12 cellular contexts compared by ENCODE assay signal in genomic region chr6:159842035-159842434, GRCh38. TPM values are rescaled to one million over a fixed set of nuclear protein-coding genes. Genes with fewer than 3 reads are reported as not detected.
DNase-seq lines count a peak whose midpoint lies in the region; FAIRE-seq and TF ChIP-seq lines count a peak whose summit lies in the region.
"Had no signal": no experiment of that assay in that cellular context is flagged by ENCODE, and none has a peak within 500 bp of the region (broad histone marks: within the 10 kb centered on the region; RNA-seq: fewer than 3 reads in every experiment).

No MANE protein-coding gene starts in this region.

- no peak for FAIRE-seq in RCC 7860 (lab: Jason Lieb, UNC)
- FAIRE-seq: keratinocyte had no signal

- H3K36me3 ChIP-seq in H7 (replicated peaks; ENCODE audit: control insufficient read depth, insufficient read depth, low read length) = no peaks in the 10 kb centered on the region

- H3K4me3 ChIP-seq in H7 (ENCODE audit: insufficient read depth, low read depth, low read length) (no peak overlapping the region), epithelial cell of proximal tubule (ENCODE audit: low read depth, low read length) (no peak overlapping the region)

- DNase-seq in H7 = peak; percentile 61
- DNase-seq in RCC 7860 (ENCODE audit: low spot score) = peak; percentile 17
- DNase-seq in epithelial cell of proximal tubule (ENCODE audit: low read depth) = no peak
- peak; percentile 15 for DNase-seq in renal cortical epithelial cell (ENCODE audit: low read depth)
- DNase-seq in C1 segment of cervical spinal cord (lab: John Stamatoyannopoulos, UW) = no peak
- DNase-seq in SHP77 treated with DMSO at 0.1 percent for 48 hours (lab: John Stamatoyannopoulos, UW) = no peak
- no peak for DNase-seq in NCI-H187 treated with DMSO at 0.1 percent for 48 hours (lab: John Stamatoyannopoulos, UW)
- DNase-seq: activated T-cell treated with anti-CD3 and anti-CD28 coated beads, Interleukin-2, amount 50 U/mL, for 72 hours; T1000 had no signal

- no peaks in the 10 kb centered on the region for H3K27me3 ChIP-seq in H7 (ENCODE audit: control insufficient read depth, insufficient read depth, low read length)

- TF ChIP-seq CTCF in epithelial cell of proximal tubule (conservative IDR thresholded peaks at IDR 0.05; ENCODE audit: low read depth, low read length) = peak; percentile 65

RNA-seq across cellular contexts. Expression of gene PNLDC1, which starts 42.0 kb away (rescaled TPM):
- total RNA-seq in H7 (2014; rRNA removed; shearing (Covaris generic)) = not detected in 2 replicates
- total RNA-seq in epithelial cell of proximal tubule (not detected in 2 replicates), renal cortical epithelial cell (not detected in 2 replicates)
- total RNA-seq: dermis microvascular lymphatic vessel endothelial cell, sciatic nerve had no signal

RNA-seq across cellular contexts. Expression of gene MAS1, which starts 48.8 kb away (rescaled TPM):
- total RNA-seq in H7 (2014; rRNA removed; shearing (Covaris generic)) = under 0.01 TPM in 1 of 2 replicates, not detected in the other
- total RNA-seq in epithelial cell of proximal tubule (not detected in 2 replicates), renal cortical epithelial cell (not detected in 2 replicates)
- total RNA-seq: activated T-cell treated with anti-CD3 and anti-CD28 coated beads, Interleukin-2, amount 50 U/mL, for 72 hours; dermis microvascular lymphatic vessel endothelial cell; sciatic nerve had no signal

RNA-seq across cellular contexts. Expression of gene MRPL18, which starts 51.8 kb away (rescaled TPM):
- total RNA-seq in H7 (2014; rRNA removed; shearing (Covaris generic)) = 90.2 and 99.0 TPM in 2 replicates
- total RNA-seq in epithelial cell of proximal tubule (166 and 183 TPM in 2 replicates), renal cortical epithelial cell (64.8 and 127 TPM in 2 replicates)

RNA-seq across cellular contexts. Expression of gene TCP1, which starts 52.6 kb away (rescaled TPM):
- total RNA-seq in H7 (2014; rRNA removed; shearing (Covaris generic)) = 375 and 406 TPM in 2 replicates
- total RNA-seq in epithelial cell of proximal tubule = 237 and 390 TPM in 2 replicates
- total RNA-seq in renal cortical epithelial cell = 309 and 384 TPM in 2 replicates

Comparison
In these comparisons a context has a peak if more than half of its experiments do, and no peak if none do; other contexts are left out.
1. DNase-seq: peak in H7 (single experiment), RCC 7860 (single experiment) and renal cortical epithelial cell (single experiment); none in epithelial cell of proximal tubule (single experiment), C1 segment of cervical spinal cord (0 of 14), SHP77 treated with DMSO at 0.1 percent for 48 hours (single experiment) and NCI-H187 treated with DMSO at 0.1 percent for 48 hours (single experiment).